In the genomic region with DNA sequence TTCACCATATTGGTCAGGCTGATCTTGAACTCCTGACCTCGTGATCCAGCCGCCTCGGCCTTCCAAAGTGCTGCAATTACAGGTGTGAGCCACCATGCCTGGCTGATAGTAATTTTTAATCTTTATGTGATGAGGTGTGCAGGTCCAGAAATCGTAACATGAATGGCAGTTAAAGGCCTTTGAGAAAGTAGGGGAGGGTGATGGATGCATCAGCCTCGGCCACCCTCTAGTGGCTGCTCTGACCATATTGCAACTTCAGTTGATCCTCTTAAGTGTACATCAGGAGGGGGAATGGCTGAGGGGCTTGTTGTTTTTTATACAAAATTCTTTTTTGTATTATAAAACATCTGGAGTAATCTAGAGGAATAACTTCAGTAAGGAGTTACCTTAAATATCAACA, we compare ENCODE assay signal across 8 cellular contexts.
DNase-seq lines count a peak whose midpoint lies in the region; ATAC-seq, FAIRE-seq and TF ChIP-seq lines count a peak whose summit lies in the region.

No MANE protein-coding gene starts in this region.

- H3K27me3 ChIP-seq in breast epithelium (no peaks in the 10 kb centered on the region), liver (ENCODE audit: control insufficient read depth in 4 of 4, insufficient read depth in 4 of 4, low read length in 3 of 4) (no peaks in the 10 kb centered on the region)

- H3K4me3 Mint-ChIP-seq in T-helper 2 cell treated with Interferon-gamma antibody and Interleukin-4, amounts not matched to agents 5 μg/mL and 100 μg/mL, for 36 hours: no peak overlapping the region

- H3K9me3 ChIP-seq in breast epithelium (peaks cover 0 to 4% of the 10 kb centered on the region in 2 donors), liver (ENCODE audit: control insufficient read depth in 4 of 4, low read length in 3 of 4) (peaks cover 0 to 2% (median 0%) of the 10 kb centered on the region in 4 donors)

- no peaks in the 10 kb centered on the region for H3K4me1 Mint-ChIP-seq in T-helper 2 cell treated with Interferon-gamma antibody and Interleukin-4, amounts not matched to agents 5 μg/mL and 100 μg/mL, for 36 hours (ENCODE audit: low read depth)

- H3K27ac Mint-ChIP-seq in T-helper 2 cell treated with Interferon-gamma antibody and Interleukin-4, amounts not matched to agents 5 μg/mL and 100 μg/mL, for 36 hours: no peak overlapping the region

- TF ChIP-seq CTCF in AG09319 (IDR thresholded peaks at IDR 0.05; ENCODE audit: low read depth, low read length) (peak; percentile 61), breast epithelium (IDR thresholded peaks at IDR 0.05) (peak in 2 of 3 donors; percentile 13 to 20), liver (IDR thresholded peaks at IDR 0.05; ENCODE audit: low read depth, low read length, missing input control) (peak; percentile 44)

- no peaks in the 10 kb centered on the region for H3K9me3 Mint-ChIP-seq in T-helper 2 cell treated with Interferon-gamma antibody and Interleukin-4, amounts not matched to agents 5 μg/mL and 100 μg/mL, for 36 hours

- H3K36me3 Mint-ChIP-seq in T-helper 2 cell treated with Interferon-gamma antibody and Interleukin-4, amounts not matched to agents 5 μg/mL and 100 μg/mL, for 36 hours (ENCODE audit: low read depth): peaks cover 4% of the 10 kb centered on the region

- H3K4me1 ChIP-seq in breast epithelium (no peaks in the 10 kb centered on the region), liver (ENCODE audit: control insufficient read depth in 4 of 4, insufficient read depth in 4 of 4, low read length in 3 of 4) (peaks cover 0 to 5% (median 3%) of the 10 kb centered on the region in 4 donors)

- no peak for DNase-seq in AG09319 (ENCODE audit: extremely low read depth, low read depth)
- peak; percentile 24 for DNase-seq in GM12892 (ENCODE audit: insufficient read length)
- DNase-seq in NCI-H748 (lab: John Stamatoyannopoulos, UW; ENCODE audit: unreplicated experiment): peak; percentile 75
- DNase-seq in breast epithelium (ENCODE audit: low spot score in 2 of 2): no peak
- DNase-seq in urothelium cell line (ENCODE audit: low spot score): peak; percentile 42
- DNase-seq in T-helper 2 cell treated with Interferon-gamma antibody and Interleukin-4, amounts not matched to agents 5 μg/mL and 100 μg/mL, for 36 hours (ENCODE audit: low spot score): no peak

- no peak overlapping the region for H3K4me3 ChIP-seq in breast epithelium
- no peak overlapping the region for H3K4me3 ChIP-seq in liver (ENCODE audit: low read depth in 1 of 3, low read length in 3 of 3)

- 72% methylated on average over 5 of the region's 5 CpGs for WGBS in liver

- TF ChIP-seq POLR2A in GM12892 (IDR thresholded peaks at IDR 0.05; ENCODE audit: low read depth, low read length): no peak
- TF ChIP-seq POLR2A in breast epithelium (IDR thresholded peaks at IDR 0.05): no peak

- no peaks in the 10 kb centered on the region for H3K36me3 ChIP-seq in breast epithelium
- H3K36me3 ChIP-seq in liver (ENCODE audit: control insufficient read depth in 4 of 4, insufficient read depth in 3 of 4, low read depth in 1 of 4, low read length in 3 of 4): no peaks in the 10 kb centered on the region

- no peak overlapping the region for H3K9ac ChIP-seq in liver (ENCODE audit: low read depth in 1 of 2, low read length in 2 of 2)

- H3K27ac ChIP-seq in breast epithelium: no peak overlapping the region
- no peak overlapping the region for H3K27ac ChIP-seq in liver (ENCODE audit: low read depth in 1 of 2, low read length in 2 of 2)

- ATAC-seq in GM21515 (IDR thresholded peaks at IDR 0.05; ENCODE audit: unreplicated experiment): no peak

- H3K27me3 Mint-ChIP-seq in T-helper 2 cell treated with Interferon-gamma antibody and Interleukin-4, amounts not matched to agents 5 μg/mL and 100 μg/mL, for 36 hours (ENCODE audit: low read depth): no peaks in the 10 kb centered on the region

- TF ChIP-seq RAD21 in liver (IDR thresholded peaks at IDR 0.05): peak; percentile 79 to 83

- intact Hi-C loops in breast epithelium (cut with DNase I; ENCODE audit: low total_unique reads): no loop called here

- FAIRE-seq in GM12892 (lab: Jason Lieb, UNC): peak; percentile 67
- FAIRE-seq in urothelium cell line (lab: Jason Lieb, UNC): no peak

TF ChIP-seq in liver, 16 proteins besides CTCF, POLR2A, EP300 and RAD21:
- TF ChIP-seq, protein P1, sequence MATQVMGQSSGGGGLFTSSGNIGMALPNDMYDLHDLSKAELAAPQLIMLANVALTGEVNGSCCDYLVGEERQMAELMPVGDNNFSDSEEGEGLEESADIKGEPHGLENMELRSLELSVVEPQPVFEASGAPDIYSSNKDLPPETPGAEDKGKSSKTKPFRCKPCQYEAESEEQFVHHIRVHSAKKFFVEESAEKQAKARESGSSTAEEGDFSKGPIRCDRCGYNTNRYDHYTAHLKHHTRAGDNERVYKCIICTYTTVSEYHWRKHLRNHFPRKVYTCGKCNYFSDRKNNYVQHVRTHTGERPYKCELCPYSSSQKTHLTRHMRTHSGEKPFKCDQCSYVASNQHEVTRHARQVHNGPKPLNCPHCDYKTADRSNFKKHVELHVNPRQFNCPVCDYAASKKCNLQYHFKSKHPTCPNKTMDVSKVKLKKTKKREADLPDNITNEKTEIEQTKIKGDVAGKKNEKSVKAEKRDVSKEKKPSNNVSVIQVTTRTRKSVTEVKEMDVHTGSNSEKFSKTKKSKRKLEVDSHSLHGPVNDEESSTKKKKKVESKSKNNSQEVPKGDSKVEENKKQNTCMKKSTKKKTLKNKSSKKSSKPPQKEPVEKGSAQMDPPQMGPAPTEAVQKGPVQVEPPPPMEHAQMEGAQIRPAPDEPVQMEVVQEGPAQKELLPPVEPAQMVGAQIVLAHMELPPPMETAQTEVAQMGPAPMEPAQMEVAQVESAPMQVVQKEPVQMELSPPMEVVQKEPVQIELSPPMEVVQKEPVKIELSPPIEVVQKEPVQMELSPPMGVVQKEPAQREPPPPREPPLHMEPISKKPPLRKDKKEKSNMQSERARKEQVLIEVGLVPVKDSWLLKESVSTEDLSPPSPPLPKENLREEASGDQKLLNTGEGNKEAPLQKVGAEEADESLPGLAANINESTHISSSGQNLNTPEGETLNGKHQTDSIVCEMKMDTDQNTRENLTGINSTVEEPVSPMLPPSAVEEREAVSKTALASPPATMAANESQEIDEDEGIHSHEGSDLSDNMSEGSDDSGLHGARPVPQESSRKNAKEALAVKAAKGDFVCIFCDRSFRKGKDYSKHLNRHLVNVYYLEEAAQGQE (IDR thresholded peaks at IDR 0.05): no peak
- TF ChIP-seq, protein P2, sequence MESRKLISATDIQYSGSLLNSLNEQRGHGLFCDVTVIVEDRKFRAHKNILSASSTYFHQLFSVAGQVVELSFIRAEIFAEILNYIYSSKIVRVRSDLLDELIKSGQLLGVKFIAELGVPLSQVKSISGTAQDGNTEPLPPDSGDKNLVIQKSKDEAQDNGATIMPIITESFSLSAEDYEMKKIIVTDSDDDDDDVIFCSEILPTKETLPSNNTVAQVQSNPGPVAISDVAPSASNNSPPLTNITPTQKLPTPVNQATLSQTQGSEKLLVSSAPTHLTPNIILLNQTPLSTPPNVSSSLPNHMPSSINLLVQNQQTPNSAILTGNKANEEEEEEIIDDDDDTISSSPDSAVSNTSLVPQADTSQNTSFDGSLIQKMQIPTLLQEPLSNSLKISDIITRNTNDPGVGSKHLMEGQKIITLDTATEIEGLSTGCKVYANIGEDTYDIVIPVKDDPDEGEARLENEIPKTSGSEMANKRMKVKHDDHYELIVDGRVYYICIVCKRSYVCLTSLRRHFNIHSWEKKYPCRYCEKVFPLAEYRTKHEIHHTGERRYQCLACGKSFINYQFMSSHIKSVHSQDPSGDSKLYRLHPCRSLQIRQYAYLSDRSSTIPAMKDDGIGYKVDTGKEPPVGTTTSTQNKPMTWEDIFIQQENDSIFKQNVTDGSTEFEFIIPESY (IDR thresholded peaks at IDR 0.05): no peak
- TF ChIP-seq, protein P3, sequence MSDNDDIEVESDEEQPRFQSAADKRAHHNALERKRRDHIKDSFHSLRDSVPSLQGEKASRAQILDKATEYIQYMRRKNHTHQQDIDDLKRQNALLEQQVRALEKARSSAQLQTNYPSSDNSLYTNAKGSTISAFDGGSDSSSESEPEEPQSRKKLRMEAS (IDR thresholded peaks at IDR 0.05): no peak
- TF ChIP-seq, protein P4, sequence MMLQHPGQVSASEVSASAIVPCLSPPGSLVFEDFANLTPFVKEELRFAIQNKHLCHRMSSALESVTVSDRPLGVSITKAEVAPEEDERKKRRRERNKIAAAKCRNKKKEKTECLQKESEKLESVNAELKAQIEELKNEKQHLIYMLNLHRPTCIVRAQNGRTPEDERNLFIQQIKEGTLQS (IDR thresholded peaks at IDR 0.05): no peak
- TF ChIP-seq TAF1 (conservative IDR thresholded peaks at IDR 0.05) (no peak), HNF4G (IDR thresholded peaks at IDR 0.05) (no peak)
TF ChIP-seq in liver: peak in this region for 0.

Comparison
In these comparisons a context has a peak if more than half of its experiments do, and no peak if none do; other contexts are left out.
1. DNase-seq: peak in GM12892 (single experiment), NCI-H748 (single experiment) and urothelium cell line (single experiment); none in AG09319 (single experiment), breast epithelium (0 of 2) and T-helper 2 cell treated with Interferon-gamma antibody and Interleukin-4, amounts not matched to agents 5 μg/mL and 100 μg/mL, for 36 hours (single experiment).
2. Peak in every context shown above with its lines, with median percentiles within 50 percentile points of each other: CTCF ChIP-seq.